Comparison of ENCODE assay signal across 8 cellular contexts in genomic region chr19:35352448-35353304, GRCh38. TPM values are rescaled to one million over a fixed set of nuclear protein-coding genes. Genes with fewer than 3 reads are reported as not detected.
DNase-seq lines count a peak whose midpoint lies in the region; ATAC-seq and TF ChIP-seq lines count a peak whose summit lies in the region.

No MANE protein-coding gene starts in this region.

- no peak overlapping the region for H3K27ac Mint-ChIP-seq in HFFc6
- peak overlapping the region; percentile 42 for H3K27ac Mint-ChIP-seq in activated CD4-positive, alpha-beta memory T cell treated with anti-CD3 and anti-CD28 coated beads for 36 hours

- no peaks in the 10 kb centered on the region for H3K4me1 Mint-ChIP-seq in HFFc6 (ENCODE audit: low read depth)
- peaks cover 30% of the 10 kb centered on the region for H3K4me1 Mint-ChIP-seq in activated CD4-positive, alpha-beta memory T cell treated with anti-CD3 and anti-CD28 coated beads for 36 hours (ENCODE audit: low read depth)

- no peaks in the 10 kb centered on the region for H3K4me1 ChIP-seq in lung (ENCODE audit: control insufficient read depth in 2 of 2, insufficient read depth in 2 of 2, low read length in 2 of 2)

- WGBS in lung, 2 donors: 36% methylated on average over 29 to 32 of the region's 32 CpGs

- H3K36me3 Mint-ChIP-seq in HFFc6 (ENCODE audit: low read depth): no peaks in the 10 kb centered on the region
- H3K36me3 Mint-ChIP-seq in activated CD4-positive, alpha-beta memory T cell treated with anti-CD3 and anti-CD28 coated beads for 36 hours: no peaks in the 10 kb centered on the region

- CTCF ChIA-PET in activated CD4-positive, alpha-beta memory T cell treated with anti-CD3 and anti-CD28 coated beads for 36 hours (lab: Charles Lee): interaction anchor here (0.6 to 4.5 kb wide), 31 partner anchors 9 to 1002 kb away, joined by 3 to 101 read pairs (median 4); partner anchors contain the start of gene FFAR2

- H3K36me3 ChIP-seq in lung (ENCODE audit: control insufficient read depth in 2 of 2, insufficient read depth in 2 of 2, low read length in 2 of 2): no peaks in the 10 kb centered on the region

- intact Hi-C loops in activated CD4-positive, alpha-beta memory T cell treated with anti-CD3 and anti-CD28 coated beads for 36 hours (cut with micrococcal nuclease): loop anchor here (1.0 kb wide), 2 partner anchors 116 to 143 kb away; no protein-coding TSS in a partner anchor

- no peak overlapping the region for H3K4me3 Mint-ChIP-seq in HFFc6
- no peak overlapping the region for H3K4me3 Mint-ChIP-seq in activated CD4-positive, alpha-beta memory T cell treated with anti-CD3 and anti-CD28 coated beads for 36 hours

- POLR2A ChIA-PET in activated CD4-positive, alpha-beta memory T cell treated with anti-CD3 and anti-CD28 coated beads for 36 hours (lab: Charles Lee): interaction anchor here (0.9 to 1.2 kb wide), 3 partner anchors 115 to 143 kb away, joined by 3 to 4 read pairs (median 4); no protein-coding TSS in a partner anchor

- no peaks in the 10 kb centered on the region for H3K9me3 ChIP-seq in lung (ENCODE audit: control insufficient read depth in 2 of 2, insufficient read depth in 1 of 2, low read length in 1 of 2)

- no peaks in the 10 kb centered on the region for H3K9me3 Mint-ChIP-seq in HFFc6
- no peaks in the 10 kb centered on the region for H3K9me3 Mint-ChIP-seq in activated CD4-positive, alpha-beta memory T cell treated with anti-CD3 and anti-CD28 coated beads for 36 hours

- DNase-seq in CD1c-positive myeloid dendritic cell (ENCODE audit: extremely low spot score): peak; percentile 86
- peak; percentile 51 for DNase-seq in HFFc6
- DNase-seq in NCI-H69 (lab: John Stamatoyannopoulos, UW): peak; percentile 75
- DNase-seq in activated CD4-positive, alpha-beta memory T cell treated with anti-CD3 and anti-CD28 coated beads for 36 hours: peak; percentile 84
- peak; percentile 47 for DNase-seq in effector CD8-positive, alpha-beta T cell (lab: John Stamatoyannopoulos, UW)
- peak; percentile 80 for DNase-seq in lung (ENCODE audit: low spot score)
- peak; percentile 27 for DNase-seq in stimulated activated CD8-positive, alpha-beta memory T cell treated with anti-CD3 and anti-CD28 coated beads, Interleukin-12 subunit alpha, Interleukin-12 subunit beta, amount 100 ng/mL, for 24 hours (ENCODE audit: extremely low read depth)

- H3K4me3 ChIP-seq in lung: no peak overlapping the region

- H3K27me3 ChIP-seq in lung (ENCODE audit: control insufficient read depth, insufficient read depth): no peaks in the 10 kb centered on the region

- no peak overlapping the region for H3K27ac ChIP-seq in lung (ENCODE audit: low read depth in 1 of 2, low read length in 1 of 2)

- TF ChIP-seq CTCF in HFFc6 (IDR thresholded peaks at IDR 0.05) (peak; percentile 86), lung (IDR thresholded peaks at IDR 0.05; ENCODE audit: control extremely low read depth, extremely low read depth) (peak; percentile 90)

- peak; percentile 36 for ATAC-seq in lung (ENCODE audit: insufficient read depth, low FRiP score)
- no peak for ATAC-seq in GM19035 (IDR thresholded peaks at IDR 0.05; ENCODE audit: unreplicated experiment)

- H3K27me3 Mint-ChIP-seq in HFFc6 (ENCODE audit: insufficient read depth): peaks cover 27% of the 10 kb centered on the region
- peaks cover 9% of the 10 kb centered on the region for H3K27me3 Mint-ChIP-seq in activated CD4-positive, alpha-beta memory T cell treated with anti-CD3 and anti-CD28 coated beads for 36 hours

RNA-seq across cellular contexts. Expression of gene FFAR1, which starts 5.0 kb away (rescaled TPM):
- total RNA-seq in HFFc6 (2021; fragmentation: NEBNext Ultra II Directional; extraction: Animal tissue kit (Norgen Biotek cat#: 25700)): not detected
- total RNA-seq in activated CD4-positive, alpha-beta memory T cell treated with anti-CD3 and anti-CD28 coated beads for 36 hours: under 1 TPM in 1 of 2 experiments, not detected in 1; 0.12 TPM
- under 1 TPM; 0.37 to 0.49 TPM for total RNA-seq in lung
- polyA plus RNA-seq in lung: 1 to 10 TPM in 1 of 2 donors, under 1 TPM in 1; 0.06 to 1.1 TPM

RNA-seq across cellular contexts. Expression of gene FFAR3, which starts 5.6 kb away (rescaled TPM):
- not detected for total RNA-seq in HFFc6 (2021; fragmentation: NEBNext Ultra II Directional; extraction: Animal tissue kit (Norgen Biotek cat#: 25700))
- total RNA-seq in activated CD4-positive, alpha-beta memory T cell treated with anti-CD3 and anti-CD28 coated beads for 36 hours: 1 to 10 TPM; 1.1 TPM
- total RNA-seq in lung: under 1 TPM; 0.26 to 0.55 TPM
- polyA plus RNA-seq in lung: 10 to 100 TPM in 1 of 2 donors, under 1 TPM in 1; 0.06 to 20.9 TPM

RNA-seq across cellular contexts. Expression of gene GPR42, which starts 18.2 kb away (rescaled TPM):
- not detected for total RNA-seq in HFFc6 (2021; fragmentation: NEBNext Ultra II Directional; extraction: Animal tissue kit (Norgen Biotek cat#: 25700))
- under 1 TPM in 1 of 2 experiments, not detected in 1; 0.17 TPM for total RNA-seq in activated CD4-positive, alpha-beta memory T cell treated with anti-CD3 and anti-CD28 coated beads for 36 hours
- total RNA-seq in lung: under 1 TPM in 1 of 2 donors, not detected in 1; 0.21 TPM
- polyA plus RNA-seq in lung: 1 to 10 TPM in 1 of 2 donors, not detected in 1; 1.5 TPM

RNA-seq across cellular contexts. Expression of gene CD22, which starts 23.7 kb away (rescaled TPM):
- total RNA-seq in HFFc6 (2021; fragmentation: NEBNext Ultra II Directional; extraction: Animal tissue kit (Norgen Biotek cat#: 25700)): under 1 TPM in 4 of 6 experiments, not detected in 2; 0.24 to 0.59 (median 0.57) TPM
- 1 to 10 TPM in 1 of 2 experiments, under 1 TPM in 1; 0.75 to 1.2 TPM for total RNA-seq in activated CD4-positive, alpha-beta memory T cell treated with anti-CD3 and anti-CD28 coated beads for 36 hours
- total RNA-seq in lung: 10 to 100 TPM; 13.5 to 53.8 TPM
- polyA plus RNA-seq in lung: 10 to 100 TPM in 1 of 2 donors, 1 to 10 TPM in 1; 4.7 to 48.0 TPM

Comparison
In these comparisons a context has a peak if more than half of its experiments do, and no peak if none do; other contexts are left out.
1. DNase-seq: peak in every context shown above with its lines; median percentile 86 in CD1c-positive myeloid dendritic cell; 84 in activated CD4-positive, alpha-beta memory T cell treated with anti-CD3 and anti-CD28 coated beads for 36 hours; 80 in lung; 75 in NCI-H69; 51 in HFFc6; 47 in effector CD8-positive, alpha-beta T cell; 27 in stimulated activated CD8-positive, alpha-beta memory T cell treated with anti-CD3 and anti-CD28 coated beads, Interleukin-12 subunit alpha, Interleukin-12 subunit beta, amount 100 ng/mL, for 24 hours.